ENCODE assay signal across 14 cellular contexts in the genomic region with DNA sequence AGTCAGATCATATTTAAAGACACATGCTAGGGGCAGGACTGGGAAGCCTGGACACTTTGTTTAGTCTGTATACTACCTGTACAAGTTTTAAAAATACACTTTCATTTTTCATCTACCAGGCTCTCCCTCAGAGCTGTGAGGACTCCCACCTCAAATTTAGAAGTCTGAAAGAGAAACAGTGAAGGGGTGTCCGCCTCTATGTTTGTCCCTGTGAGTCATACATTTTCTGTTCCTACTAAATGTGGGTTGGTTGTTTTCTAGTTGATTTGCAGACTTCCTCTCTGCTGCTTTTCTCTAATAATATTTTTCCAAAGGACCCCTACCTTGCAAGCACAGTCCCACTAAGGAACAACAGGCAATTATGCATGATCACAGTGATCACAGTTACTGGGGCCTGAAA.
DNase-seq lines count a peak whose midpoint lies in the region; ATAC-seq and TF ChIP-seq lines count a peak whose summit lies in the region.
"Had no signal": no experiment of that assay in that cellular context is flagged by ENCODE, and none has a peak within 500 bp of the region (broad histone marks: within the 10 kb centered on the region; RNA-seq: fewer than 3 reads in every experiment).

No MANE protein-coding gene starts in this region.

- H3K27ac ChIP-seq in left ventricle myocardium inferior (replicated peaks) (no peak overlapping the region), uterus (no peak overlapping the region)
- H3K27ac ChIP-seq: BLaER1, suprapubic skin had no signal

- H3K9me3 Mint-ChIP-seq in activated CD4-positive, alpha-beta memory T cell treated with anti-CD3 and anti-CD28 coated beads for 36 hours, result no peaks in the 10 kb centered on the region
- H3K9me3 Mint-ChIP-seq: activated B cell treated with CpG ODN at 0.5 μM for 24 hours had no signal

- H3K9me3 ChIP-seq in left ventricle myocardium inferior (replicated peaks), result no peaks in the 10 kb centered on the region
- H3K9me3 ChIP-seq in uterus, result no peaks in the 10 kb centered on the region
- H3K9me3 ChIP-seq: BLaER1, suprapubic skin had no signal

- peaks cover 10% of the 10 kb centered on the region for H3K27me3 Mint-ChIP-seq in activated CD4-positive, alpha-beta memory T cell treated with anti-CD3 and anti-CD28 coated beads for 36 hours

- H3K4me3 Mint-ChIP-seq in activated CD4-positive, alpha-beta memory T cell treated with anti-CD3 and anti-CD28 coated beads for 36 hours, result no peak overlapping the region
- H3K4me3 Mint-ChIP-seq: activated B cell treated with CpG ODN at 0.5 μM for 24 hours had no signal

- no peaks in the 10 kb centered on the region for H3K36me3 ChIP-seq in left ventricle myocardium inferior
- H3K36me3 ChIP-seq in uterus, result no peaks in the 10 kb centered on the region
- H3K36me3 ChIP-seq: BLaER1, suprapubic skin had no signal

- H3K4me1 ChIP-seq in left ventricle myocardium inferior (no peaks in the 10 kb centered on the region), uterus (no peaks in the 10 kb centered on the region)
- H3K4me1 ChIP-seq: BLaER1, suprapubic skin had no signal

- TF ChIP-seq POLR2A in uterus (IDR thresholded peaks at IDR 0.05) (no peak), lower leg skin (IDR thresholded peaks at IDR 0.05) (no peak)

- WGBS in lower leg skin, 2 donors, result 71 to 80% methylated on average over 1 of the region's 1 CpG

- CTCF ChIA-PET in activated CD4-positive, alpha-beta memory T cell treated with anti-CD3 and anti-CD28 coated beads for 36 hours (lab: Charles Lee), result no interaction called here

- intact Hi-C loops in left ventricle myocardium inferior (cut with micrococcal nuclease) (no loop called here), uterus (cut with DNase I; ENCODE audit: low total_unique reads) (no loop called here), lower leg skin (cut with DNase I; ENCODE audit: low total_unique reads) (no loop called here)
- intact Hi-C loops in activated CD4-positive, alpha-beta memory T cell treated with anti-CD3 and anti-CD28 coated beads for 36 hours (cut with micrococcal nuclease), result no loop called here

- DNase-seq in left ventricle myocardium inferior (no peak), uterus (no peak), lower leg skin (ENCODE audit: low spot score in 2 of 2) (no peak)
- DNase-seq in activated CD4-positive, alpha-beta memory T cell treated with anti-CD3 and anti-CD28 coated beads for 36 hours, result no peak
- DNase-seq: activated B cell treated with CpG ODN at 0.5 μM for 24 hours; left colon; occipital lobe; stimulated activated CD4-positive, alpha-beta T cell treated with anti-CD3 and anti-CD28 coated beads, Interleukin-2, amount 100 ng/mL, for 48 hours had no signal

- H3K27ac Mint-ChIP-seq in activated CD4-positive, alpha-beta memory T cell treated with anti-CD3 and anti-CD28 coated beads for 36 hours, result no peak overlapping the region
- H3K27ac Mint-ChIP-seq: activated B cell treated with CpG ODN at 0.5 μM for 24 hours had no signal

- H3K36me3 Mint-ChIP-seq in activated CD4-positive, alpha-beta memory T cell treated with anti-CD3 and anti-CD28 coated beads for 36 hours, result no peaks in the 10 kb centered on the region

- H3K27me3 ChIP-seq in left ventricle myocardium inferior (ENCODE audit: low read depth) (no peaks in the 10 kb centered on the region), uterus (no peaks in the 10 kb centered on the region)
- H3K27me3 ChIP-seq: BLaER1, suprapubic skin had no signal

- POLR2A ChIA-PET in activated CD4-positive, alpha-beta memory T cell treated with anti-CD3 and anti-CD28 coated beads for 36 hours (lab: Charles Lee), result no interaction called here

- ATAC-seq in GM18499 (IDR thresholded peaks at IDR 0.05; ENCODE audit: insufficient read depth, unreplicated experiment) (peak; percentile 89), GM19452 (IDR thresholded peaks at IDR 0.05; ENCODE audit: unreplicated experiment) (peak; percentile 96), HG02852 (IDR thresholded peaks at IDR 0.05; ENCODE audit: unreplicated experiment) (peak; percentile 99), HG03520 (IDR thresholded peaks at IDR 0.05; ENCODE audit: unreplicated experiment) (peak; percentile 91)
- ATAC-seq: left colon had no signal

- TF ChIP-seq CTCF in left ventricle myocardium inferior (IDR thresholded peaks at IDR 0.05; ENCODE audit: borderline replicate concordance), result no peak
- TF ChIP-seq CTCF in uterus (IDR thresholded peaks at IDR 0.05), result no peak
- TF ChIP-seq CTCF in lower leg skin (IDR thresholded peaks at IDR 0.05), result no peak

- H3K4me3 ChIP-seq in left ventricle myocardium inferior, result no peak overlapping the region
- no peak overlapping the region for H3K4me3 ChIP-seq in uterus
- H3K4me3 ChIP-seq in lower leg skin (ENCODE audit: low read depth, poor library complexity, severe bottlenecking), result no peak overlapping the region
- H3K4me3 ChIP-seq: BLaER1, suprapubic skin had no signal

- H3K4me1 Mint-ChIP-seq in activated CD4-positive, alpha-beta memory T cell treated with anti-CD3 and anti-CD28 coated beads for 36 hours (ENCODE audit: low read depth), result peaks cover 3% of the 10 kb centered on the region
- H3K4me1 Mint-ChIP-seq: activated B cell treated with CpG ODN at 0.5 μM for 24 hours had no signal
